ENCODE assay signal across 24 cellular contexts in the genomic region with DNA sequence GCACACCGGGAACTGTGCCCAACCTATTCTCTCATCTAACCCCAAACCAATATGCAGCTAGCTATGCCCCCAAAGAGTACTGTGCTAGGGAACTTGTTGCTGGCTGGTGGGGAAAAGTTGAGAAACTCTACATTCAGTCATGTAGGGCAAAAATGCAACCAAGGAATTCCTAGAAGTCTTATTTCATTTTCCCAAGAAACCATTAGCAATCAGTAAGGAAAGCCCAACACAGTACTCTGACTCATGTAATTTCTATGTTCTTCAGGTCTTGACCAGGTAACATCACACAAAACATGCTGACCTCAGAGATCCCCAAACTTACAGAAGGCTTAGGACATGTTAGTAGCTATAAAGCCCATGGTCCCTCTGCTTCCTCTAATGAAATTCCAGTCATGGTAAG. TPM values are rescaled to one million over a fixed set of nuclear protein-coding genes. Genes with fewer than 3 reads are reported as not detected.
A peak's percentile ranks its signal among the peaks of the same experiment; 100 is the strongest.
DNase-seq lines count a peak whose midpoint lies in the region; ATAC-seq, FAIRE-seq and TF ChIP-seq lines count a peak whose summit lies in the region.
"Had no signal": no experiment of that assay in that cellular context is flagged by ENCODE, and none has a peak within 500 bp of the region (broad histone marks: within the 10 kb centered on the region; RNA-seq: fewer than 3 reads in every experiment).

No MANE protein-coding gene starts in this region.

- no peaks in the 10 kb centered on the region for H3K27me3 ChIP-seq in bronchial epithelial cell (ENCODE audit: control insufficient read depth, insufficient read depth, low read length)
- H3K27me3 ChIP-seq in trophoblast cell (ENCODE audit: insufficient read depth, low read length) = no peaks in the 10 kb centered on the region
- H3K27me3 ChIP-seq: BLaER1 treated with 17β-estradiol and CSF1 and Interleukin-3, amounts not matched to agents 10 nM and 100 nM; Peyer's patch had no signal

- no peak overlapping the region for H4K8ac ChIP-seq in trophoblast cell (ENCODE audit: low read depth, low read length)

- H3K4ac ChIP-seq in trophoblast cell (ENCODE audit: low read depth, low read length) = no peak overlapping the region

- peaks cover 2% of the 10 kb centered on the region in 2 experiments for H3K4me1 ChIP-seq in trophoblast cell (ENCODE audit: control insufficient read depth in 1 of 2, insufficient read depth in 2 of 2, low read length in 2 of 2)
- H3K4me1 ChIP-seq: BLaER1 treated with 17β-estradiol and CSF1 and Interleukin-3, amounts not matched to agents 10 nM and 100 nM; HAP-1 had no signal

- H3K4me3 ChIP-seq in bronchial epithelial cell (ENCODE audit: low read depth, low read length) (no peak overlapping the region), trophoblast cell (ENCODE audit: low read depth, low read length) (no peak overlapping the region)
- H3K4me3 ChIP-seq: BLaER1 treated with 17β-estradiol and CSF1 and Interleukin-3, amounts not matched to agents 10 nM and 100 nM; GM12878; GM23338; HAP-1; Peyer's patch had no signal

- no peaks in the 10 kb centered on the region for H3K9me3 Mint-ChIP-seq in activated T-cell treated with anti-CD3 and anti-CD28 coated beads, Interleukin-2, amount 50 U/mL, for 24 hours
- no peaks in the 10 kb centered on the region for H3K9me3 Mint-ChIP-seq in activated T-cell treated with anti-CD3 and anti-CD28 coated beads, Interleukin-2, amount 50 U/mL, for 4 hours
- H3K9me3 Mint-ChIP-seq: CD8-positive, alpha-beta memory T cell; GM23338; IgD-negative memory B cell had no signal

- H2AK5ac ChIP-seq in trophoblast cell (ENCODE audit: low read length) = no peak overlapping the region

- peaks cover 15% of the 10 kb centered on the region for H3K4me1 Mint-ChIP-seq in activated T-cell treated with anti-CD3 and anti-CD28 coated beads, Interleukin-2, amount 50 U/mL, for 24 hours (ENCODE audit: low read depth)
- H3K4me1 Mint-ChIP-seq in activated T-cell treated with anti-CD3 and anti-CD28 coated beads, Interleukin-2, amount 50 U/mL, for 4 hours (ENCODE audit: low read depth) = peaks cover 3% of the 10 kb centered on the region
- H3K4me1 Mint-ChIP-seq: GM23338 had no signal

- peaks cover 88% of the 10 kb centered on the region for H3K36me3 Mint-ChIP-seq in activated T-cell treated with anti-CD3 and anti-CD28 coated beads, Interleukin-2, amount 50 U/mL, for 24 hours (ENCODE audit: low read depth)
- peaks cover 29% of the 10 kb centered on the region for H3K36me3 Mint-ChIP-seq in activated T-cell treated with anti-CD3 and anti-CD28 coated beads, Interleukin-2, amount 50 U/mL, for 4 hours (ENCODE audit: insufficient read depth)

- TF ChIP-seq CTCF in bronchial epithelial cell (IDR thresholded peaks at IDR 0.05; ENCODE audit: insufficient read depth, low read length, severe bottlenecking) = no peak

- H3K9me3 ChIP-seq in trophoblast cell (ENCODE audit: insufficient read depth, low read depth, low read length) = no peaks in the 10 kb centered on the region
- H3K9me3 ChIP-seq: BLaER1 treated with 17β-estradiol and CSF1 and Interleukin-3, amounts not matched to agents 10 nM and 100 nM; HAP-1; Peyer's patch had no signal

- no peaks in the 10 kb centered on the region for H3K79me2 ChIP-seq in trophoblast cell (ENCODE audit: control insufficient read depth, insufficient read depth, low read length, poor library complexity)

- no peak overlapping the region for H3K27ac ChIP-seq in trophoblast cell (ENCODE audit: low read depth, low read length)
- H3K27ac ChIP-seq: BLaER1 treated with 17β-estradiol and CSF1 and Interleukin-3, amounts not matched to agents 10 nM and 100 nM; Peyer's patch had no signal

- H4K91ac ChIP-seq in trophoblast cell (ENCODE audit: low read depth, low read length) = no peak overlapping the region

- no peak for DNase-seq in activated T-cell treated with anti-CD3 and anti-CD28 coated beads, Interleukin-2, amount 50 U/mL, for 24 hours
- DNase-seq in activated T-cell treated with anti-CD3 and anti-CD28 coated beads, Interleukin-2, amount 50 U/mL, for 4 hours = no peak
- DNase-seq in GM18507 (ENCODE audit: extremely low spot score, insufficient read length, low read depth) (no peak), bronchial epithelial cell (ENCODE audit: low read depth) (peak; percentile 12), trophoblast cell (peak; percentile 1 to 59), DMS79 (lab: John Stamatoyannopoulos, UW) (no peak)
- DNase-seq: ACHN; CD8-positive, alpha-beta memory T cell; MV-4-11; NCI-H1105 treated with DMSO at 0.1 percent for 48 hours; NCI-H2081; NCI-H2171; NCI-H345; NCI-H524; NCI-H82; Peyer's patch had no signal

- no peak overlapping the region for H3K18ac ChIP-seq in trophoblast cell (ENCODE audit: low read length)

- no peak overlapping the region for H3K23ac ChIP-seq in trophoblast cell (ENCODE audit: low read length)

- H3K27ac Mint-ChIP-seq in activated T-cell treated with anti-CD3 and anti-CD28 coated beads, Interleukin-2, amount 50 U/mL, for 24 hours = peak overlapping the region; percentile 9
- H3K27ac Mint-ChIP-seq: GM23338, IgD-negative memory B cell had no signal

- no peak overlapping the region for H2AFZ ChIP-seq in trophoblast cell (ENCODE audit: insufficient read depth, low read length, poor library complexity)
- H2AFZ ChIP-seq: GM23338 had no signal

- H3K4me2 ChIP-seq in trophoblast cell (ENCODE audit: low read length) = no peak overlapping the region
- H3K4me2 ChIP-seq: BLaER1 treated with 17β-estradiol and CSF1 and Interleukin-3, amounts not matched to agents 10 nM and 100 nM; GM23338 had no signal

- H2BK5ac ChIP-seq in trophoblast cell (ENCODE audit: low read depth, low read length, poor library complexity) = no peak overlapping the region

- no peak for ATAC-seq in activated T-cell treated with anti-CD3 and anti-CD28 coated beads, Interleukin-2, amount 50 U/mL, for 4 hours
- no peak for ATAC-seq in HG03045 (IDR thresholded peaks at IDR 0.05; ENCODE audit: unreplicated experiment)
- ATAC-seq in GM21529 (IDR thresholded peaks at IDR 0.05; ENCODE audit: unreplicated experiment) = no peak
- ATAC-seq: GM12878, GM23338, Right ventricle myocardium inferior had no signal

- no peak overlapping the region for H2BK12ac ChIP-seq in trophoblast cell (ENCODE audit: low read length)

- WGBS in trophoblast cell (ENCODE audit: extremely low coverage, insufficient coverage, insufficient read length) = no CpG with 5 or more reads among the region's 1 CpG

- H3K27me3 Mint-ChIP-seq in activated T-cell treated with anti-CD3 and anti-CD28 coated beads, Interleukin-2, amount 50 U/mL, for 24 hours = no peaks in the 10 kb centered on the region
- H3K27me3 Mint-ChIP-seq in activated T-cell treated with anti-CD3 and anti-CD28 coated beads, Interleukin-2, amount 50 U/mL, for 4 hours (ENCODE audit: low read depth) = no peaks in the 10 kb centered on the region
- H3K27me3 Mint-ChIP-seq: CD8-positive, alpha-beta memory T cell; IgD-negative memory B cell had no signal

- no peak overlapping the region for H3K4me3 Mint-ChIP-seq in activated T-cell treated with anti-CD3 and anti-CD28 coated beads, Interleukin-2, amount 50 U/mL, for 24 hours
- H3K4me3 Mint-ChIP-seq in activated T-cell treated with anti-CD3 and anti-CD28 coated beads, Interleukin-2, amount 50 U/mL, for 4 hours = no peak overlapping the region
- H3K4me3 Mint-ChIP-seq: CD8-positive, alpha-beta memory T cell; GM23338; IgD-negative memory B cell had no signal

- H3K36me3 ChIP-seq in bronchial epithelial cell (ENCODE audit: control insufficient read depth, insufficient read depth, low read length) (peaks cover 6% of the 10 kb centered on the region), trophoblast cell (ENCODE audit: control insufficient read depth in 1 of 2, insufficient read depth in 2 of 2, low read length in 2 of 2) (peaks cover 2 to 13% of the 10 kb centered on the region in 2 experiments)

- H3K14ac ChIP-seq in trophoblast cell (ENCODE audit: low read length) = no peak overlapping the region

- FAIRE-seq in GM18507 (lab: Jason Lieb, UNC) (peak; percentile 15), bronchial epithelial cell (lab: Jason Lieb, UNC) (no peak)
- FAIRE-seq: GM12878 had no signal

- H4K12ac ChIP-seq in trophoblast cell (ENCODE audit: low read depth, low read length) = no peak overlapping the region

- H2BK120ac ChIP-seq in trophoblast cell (ENCODE audit: insufficient read depth, low read length, poor library complexity) = no peak overlapping the region

- H3K79me1 ChIP-seq in trophoblast cell (ENCODE audit: low read length) = no peaks in the 10 kb centered on the region

- H3K9ac ChIP-seq in trophoblast cell (ENCODE audit: low read length) = no peak overlapping the region
- H3K9ac ChIP-seq: BLaER1 treated with 17β-estradiol and CSF1 and Interleukin-3, amounts not matched to agents 10 nM and 100 nM had no signal

RNA-seq across cellular contexts. Expression of a gene that starts 52.1 kb away (rescaled TPM):
- total RNA-seq in activated T-cell treated with anti-CD3 and anti-CD28 coated beads, Interleukin-2, amount 50 U/mL, for 4 hours = 10 to 100 TPM; 44.8 to 51.1 (median 45.3) TPM
- 45.0 and 49.4 TPM in 2 replicates for total RNA-seq in bronchial epithelial cell
- 23.0 and 25.1 TPM in 2 replicates for polyA plus RNA-seq in trophoblast cell (2013)

Comparison
In these comparisons a context has a peak if more than half of its experiments do, and no peak if none do; other contexts are left out.
1. DNase-seq: peak in bronchial epithelial cell (single experiment) and trophoblast cell (2 of 2); none in activated T-cell treated with anti-CD3 and anti-CD28 coated beads, Interleukin-2, amount 50 U/mL, for 24 hours (single experiment), activated T-cell treated with anti-CD3 and anti-CD28 coated beads, Interleukin-2, amount 50 U/mL, for 4 hours (single experiment), GM18507 (single experiment) and DMS79 (single experiment).